ENCODE assay signal across 15 cellular contexts in the genomic region with DNA sequence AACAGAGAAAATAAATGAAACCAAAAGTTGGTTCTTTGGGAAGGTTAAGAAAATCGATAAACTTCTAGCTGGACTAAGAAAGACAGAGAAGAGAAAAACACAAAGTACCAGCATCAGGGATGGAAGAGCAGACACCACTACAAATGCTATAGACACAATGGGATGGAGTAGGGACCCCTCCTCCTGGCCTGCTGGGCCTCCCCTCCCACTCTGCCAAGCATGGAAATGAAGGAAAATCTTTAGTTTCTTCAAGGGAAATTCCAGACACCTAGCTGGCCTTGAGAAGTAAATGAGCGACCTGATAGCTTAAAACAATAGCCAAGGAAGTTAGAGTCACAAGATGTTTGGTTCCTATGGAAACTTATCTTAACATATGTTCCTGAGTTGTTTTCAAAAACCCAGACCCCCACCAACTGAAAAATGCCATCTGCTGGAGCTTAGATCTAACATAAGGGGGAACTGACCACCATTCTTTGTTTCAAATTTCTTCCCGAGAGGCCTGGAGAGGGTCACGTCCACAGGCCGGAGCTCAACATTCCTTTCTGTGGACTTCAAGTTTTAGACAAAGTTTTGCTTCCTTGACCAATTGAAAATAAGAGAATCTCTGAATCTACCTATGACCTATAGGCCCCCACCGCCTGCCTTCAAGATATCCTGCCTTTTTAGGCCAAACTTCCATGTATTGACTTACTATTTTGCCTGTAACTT.
"Had no signal": no experiment of that assay in that cellular context is flagged by ENCODE, and none has a peak within 500 bp of the region (broad histone marks: within the 10 kb centered on the region; RNA-seq: fewer than 3 reads in every experiment).

No MANE protein-coding gene starts in this region.

- H2AFZ ChIP-seq: hepatocyte had no signal

- H3K27me3 ChIP-seq: esophagus muscularis mucosa, hepatocyte, left lung, ovary, testis, upper lobe of left lung had no signal

- H3K9me3 ChIP-seq: esophagus muscularis mucosa, left lung, ovary, psoas muscle, testis, upper lobe of left lung had no signal

- H3K27ac ChIP-seq: esophagus muscularis mucosa, hepatocyte, left lung, ovary, psoas muscle, testis, upper lobe of left lung had no signal

- H3K4me1 ChIP-seq: esophagus muscularis mucosa, left lung, psoas muscle, testis, upper lobe of left lung had no signal

- H3K4me2 ChIP-seq: hepatocyte had no signal

- H3K36me3 ChIP-seq: esophagus muscularis mucosa, left lung, ovary, upper lobe of left lung had no signal

- H3K4me3 ChIP-seq: esophagus muscularis mucosa, hepatocyte, left lung, ovary, psoas muscle, testis, upper lobe of left lung had no signal

- DNase-seq: activated CD4-positive, alpha-beta memory T cell treated with anti-CD3 and anti-CD28 coated beads for 36 hours; activated CD4-positive, alpha-beta T cell treated with anti-CD3 and anti-CD28 coated beads for 4 hours; cerebellar nuclear complex; cortex of kidney; effector CD4-positive, alpha-beta T cell; kidney; left lung; ovary; psoas muscle; right cardiac atrium; stimulated activated CD4-positive, alpha-beta T cell treated with anti-CD3 and anti-CD28 coated beads, Interleukin-2, amount 100 ng/mL, for 24 hours; testis; upper lobe of left lung had no signal
